In genomic region chrX:139832728-139833309, GRCh38 we compare ENCODE assay signal across 31 cellular contexts.
A peak's percentile ranks its signal among the peaks of the same experiment; 100 is the strongest.
DNase-seq lines count a peak whose midpoint lies in the region; ATAC-seq and TF ChIP-seq lines count a peak whose summit lies in the region.
"Had no signal": no experiment of that assay in that cellular context is flagged by ENCODE, and none has a peak within 500 bp of the region (broad histone marks: within the 10 kb centered on the region; RNA-seq: fewer than 3 reads in every experiment).

No MANE protein-coding gene starts in this region.

- CTCF ChIA-PET in A673 (lab: Charles Lee): no interaction called here

- H2BK12ac ChIP-seq in mesenchymal stem cell (ENCODE audit: low read length in 2 of 2): no peak overlapping the region

- H2BK15ac ChIP-seq in mesenchymal stem cell (ENCODE audit: low read depth, poor library complexity, severe bottlenecking): no peak overlapping the region

- no peak overlapping the region for H3K4ac ChIP-seq in mesenchymal stem cell (ENCODE audit: low read depth in 1 of 2, low read length in 2 of 2)

- H3K14ac ChIP-seq in mesenchymal stem cell (ENCODE audit: low read length in 2 of 2): no peak overlapping the region

- H3K27me3 Mint-ChIP-seq in HFFc6 (ENCODE audit: insufficient read depth): no peaks in the 10 kb centered on the region
- H3K27me3 Mint-ChIP-seq in mesothelial cell of epicardium (ENCODE audit: low read depth): no peaks in the 10 kb centered on the region
- H3K27me3 Mint-ChIP-seq: activated CD4-positive, alpha-beta memory T cell treated with anti-CD3 and anti-CD28 coated beads, Interleukin-2, amount 10 ng/mL, durations not matched to agents 7 days and 5 days; activated naive CD8-positive, alpha-beta T cell treated with anti-CD3 and anti-CD28 coated beads, Interleukin-2, amount 50 U/mL, for 24 hours; dendritic cell treated with granulocyte-macrophage colony-stimulating factor and Interleukin-4, amounts not matched to agents 40 ng/mL and 50 ng/mL, for 4 days had no signal

- POLR2A ChIA-PET in A673 (lab: Charles Lee; ENCODE audit: low non-redundant PET): no interaction called here

- BruUV-seq in A673 (replicated peaks; lab: Mats Ljungman, UMichigan): no TSS peak

- TF ChIP-seq CTCF in A673 (conservative IDR thresholded peaks at IDR 0.05; ENCODE audit: low read depth, low read length) (no peak), HFFc6 (IDR thresholded peaks at IDR 0.05) (no peak), mesothelial cell of epicardium (IDR thresholded peaks at IDR 0.05; ENCODE audit: unreplicated experiment) (no peak)

- H4K91ac ChIP-seq in mesenchymal stem cell (ENCODE audit: low read length): no peak overlapping the region

- H2BK5ac ChIP-seq in mesenchymal stem cell (ENCODE audit: low read depth, low read length, poor library complexity, severe bottlenecking): no peak overlapping the region

- H2BK120ac ChIP-seq in mesenchymal stem cell (ENCODE audit: low read depth, low read length): no peak overlapping the region

- ATAC-seq in SK-N-SH treated with all-trans-retinoic acid at 6 μM for 48 hours: no peak
- no peak for ATAC-seq in HG02759 (IDR thresholded peaks at IDR 0.05; ENCODE audit: unreplicated experiment)
- ATAC-seq: activated naive CD8-positive, alpha-beta T cell treated with anti-CD3 and anti-CD28 coated beads, Interleukin-2, amount 50 U/mL, for 24 hours; CD8-positive, alpha-beta T cell; gastrocnemius medialis; HCT116; lower lobe of right lung; natural killer cell treated with Interleukin-12 subunit alpha and Interleukin-12 subunit beta and Interleukin-15 and Interleukin-18, amount 100 ng/mL, for 72 hours; upper lobe of right lung had no signal

- no peak overlapping the region for H3K23ac ChIP-seq in mesenchymal stem cell (ENCODE audit: low read length in 2 of 2)

- H2AK5ac ChIP-seq in mesenchymal stem cell (ENCODE audit: low read length, severe bottlenecking): no peak overlapping the region

- no peak overlapping the region for H3K4me3 Mint-ChIP-seq in HFFc6
- H3K4me3 Mint-ChIP-seq in mesothelial cell of epicardium: no peak overlapping the region
- H3K4me3 Mint-ChIP-seq: activated CD4-positive, alpha-beta memory T cell treated with anti-CD3 and anti-CD28 coated beads, Interleukin-2, amount 10 ng/mL, durations not matched to agents 7 days and 5 days; activated naive CD8-positive, alpha-beta T cell treated with anti-CD3 and anti-CD28 coated beads, Interleukin-2, amount 50 U/mL, for 24 hours; CD8-positive, alpha-beta T cell; dendritic cell treated with granulocyte-macrophage colony-stimulating factor and Interleukin-4, amounts not matched to agents 40 ng/mL and 50 ng/mL, for 4 days; natural killer cell treated with Interleukin-12 subunit alpha and Interleukin-12 subunit beta and Interleukin-15 and Interleukin-18, amount 100 ng/mL, for 72 hours had no signal

- no peak overlapping the region for H4K8ac ChIP-seq in mesenchymal stem cell (ENCODE audit: low read length)

- intact Hi-C loops in A673 (cut with micrococcal nuclease; ENCODE audit: unreplicated experiment): loop anchor here (5.0 kb wide), 1 partner anchor 99 kb away; the partner anchor contains the start of gene ATP11C

- H3K36me3 Mint-ChIP-seq in HFFc6 (ENCODE audit: low read depth): no peaks in the 10 kb centered on the region
- H3K36me3 Mint-ChIP-seq in mesothelial cell of epicardium: no peaks in the 10 kb centered on the region
- H3K36me3 Mint-ChIP-seq: natural killer cell treated with Interleukin-12 subunit alpha and Interleukin-12 subunit beta and Interleukin-15 and Interleukin-18, amount 100 ng/mL, for 72 hours had no signal

- no peak for DNase-seq in A673 (ENCODE audit: low spot score)
- DNase-seq in HFFc6: no peak
- DNase-seq in mesothelial cell of epicardium (ENCODE audit: low spot score in 2 of 2, unreplicated experiment in 2 of 2): no peak
- DNase-seq in mesenchymal stem cell: no peak
- no peak for DNase-seq in dedifferentiated amniotic fluid mesenchymal stem cell (ENCODE audit: extremely low spot score)
- DNase-seq in C1 segment of cervical spinal cord (lab: John Stamatoyannopoulos, UW): no peak
- DNase-seq: 8988T; activated CD4-positive, alpha-beta memory T cell treated with anti-CD3 and anti-CD28 coated beads, Interleukin-2, amount 10 ng/mL, durations not matched to agents 7 days and 5 days; activated CD4-positive, alpha-beta T cell treated with anti-CD3 and anti-CD28 coated beads for 1 hour; activated CD8-positive, alpha-beta memory T cell treated with anti-CD3 and anti-CD28 coated beads, Interleukin-2, amount 50 U/mL, for 4 hours; activated naive CD4-positive, alpha-beta T cell; activated naive CD8-positive, alpha-beta T cell treated with anti-CD3 and anti-CD28 coated beads, Interleukin-2, amount 50 U/mL, for 24 hours; caudate nucleus; CD8-positive, alpha-beta T cell; lower lobe of right lung; NCI-H1105; NCI-H187; NCI-H2171; NCI-H510A treated with DMSO at 0.1 percent for 48 hours; stimulated activated naive CD4-positive, alpha-beta T cell treated with Interleukin-2 at 50 U/mL for 16 hours; T-helper 2 cell; upper lobe of right lung had no signal

- no peak overlapping the region for H3K4me2 ChIP-seq in mesenchymal stem cell (ENCODE audit: low read length, poor library complexity, severe bottlenecking)

- no peak overlapping the region for H3K9ac ChIP-seq in mesenchymal stem cell (ENCODE audit: low read length)
- H3K9ac ChIP-seq: parathyroid adenoma had no signal

- H3K4me1 ChIP-seq in A673 (ENCODE audit: insufficient read depth, low read length, poor library complexity, severe bottlenecking): peaks cover 74% of the 10 kb centered on the region
- no peaks in the 10 kb centered on the region for H3K4me1 ChIP-seq in mesenchymal stem cell (ENCODE audit: control insufficient read depth, insufficient read depth, low read depth, low read length)

- no peak overlapping the region for H3K18ac ChIP-seq in mesenchymal stem cell (ENCODE audit: low read depth in 1 of 2, low read length in 2 of 2)

- H3K27ac ChIP-seq in A673 (ENCODE audit: low read depth, low read length, poor library complexity, severe bottlenecking): peak overlapping the region; percentile 66
- H3K27ac ChIP-seq in mesenchymal stem cell (ENCODE audit: low read length, poor library complexity, severe bottlenecking): no peak overlapping the region
- H3K27ac ChIP-seq: gastrocnemius medialis, lower lobe of right lung, parathyroid adenoma, upper lobe of right lung had no signal

- H3K9me3 ChIP-seq in A673 (ENCODE audit: low read depth, low read length, poor library complexity, severe bottlenecking) (no peaks in the 10 kb centered on the region), mesenchymal stem cell (ENCODE audit: control insufficient read depth, low read length) (no peaks in the 10 kb centered on the region)
- H3K9me3 ChIP-seq: gastrocnemius medialis, lower lobe of right lung, MG63, mucosa of descending colon, upper lobe of right lung had no signal

- no CpG with 5 or more reads among the region's 3 CpGs for WGBS in mesenchymal stem cell

- H3K79me1 ChIP-seq in mesenchymal stem cell (replicated peaks; ENCODE audit: low read length, poor library complexity, severe bottlenecking): peaks cover 6% of the 10 kb centered on the region

- H3K9me3 Mint-ChIP-seq in HFFc6 (no peaks in the 10 kb centered on the region), mesothelial cell of epicardium (peaks cover 7% of the 10 kb centered on the region)
- H3K9me3 Mint-ChIP-seq: activated CD4-positive, alpha-beta memory T cell treated with anti-CD3 and anti-CD28 coated beads, Interleukin-2, amount 10 ng/mL, durations not matched to agents 7 days and 5 days; activated naive CD8-positive, alpha-beta T cell treated with anti-CD3 and anti-CD28 coated beads, Interleukin-2, amount 50 U/mL, for 24 hours; CD8-positive, alpha-beta T cell; dendritic cell treated with granulocyte-macrophage colony-stimulating factor and Interleukin-4, amounts not matched to agents 40 ng/mL and 50 ng/mL, for 4 days; natural killer cell treated with Interleukin-12 subunit alpha and Interleukin-12 subunit beta and Interleukin-15 and Interleukin-18, amount 100 ng/mL, for 72 hours had no signal

- no peaks in the 10 kb centered on the region for H3K36me3 ChIP-seq in A673 (ENCODE audit: insufficient read depth, low read length, poor library complexity, severe bottlenecking)
- H3K36me3 ChIP-seq in mesenchymal stem cell (ENCODE audit: control insufficient read depth in 1 of 2, insufficient read depth in 2 of 2, low read depth in 1 of 2, low read length in 2 of 2): no peaks in the 10 kb centered on the region
- H3K36me3 ChIP-seq: gastrocnemius medialis, lower lobe of right lung, MG63, upper lobe of right lung had no signal

- H3K27me3 ChIP-seq in A673 (replicated peaks; ENCODE audit: insufficient read depth, low read depth, low read length, poor library complexity) (no peaks in the 10 kb centered on the region), mesenchymal stem cell (ENCODE audit: control insufficient read depth in 1 of 2, insufficient read depth in 1 of 2, low read length in 2 of 2) (no peaks in the 10 kb centered on the region)
- H3K27me3 ChIP-seq: gastrocnemius medialis, MG63, upper lobe of right lung had no signal

- peak overlapping the region; percentile 11; the same call in 1 of the 2 replicates for H3K27ac Mint-ChIP-seq in HFFc6
- peak overlapping the region; percentile 61 for H3K27ac Mint-ChIP-seq in mesothelial cell of epicardium
- H3K27ac Mint-ChIP-seq: activated CD4-positive, alpha-beta memory T cell treated with anti-CD3 and anti-CD28 coated beads, Interleukin-2, amount 10 ng/mL, durations not matched to agents 7 days and 5 days; activated naive CD8-positive, alpha-beta T cell treated with anti-CD3 and anti-CD28 coated beads, Interleukin-2, amount 50 U/mL, for 24 hours; CD8-positive, alpha-beta T cell; dendritic cell treated with granulocyte-macrophage colony-stimulating factor and Interleukin-4, amounts not matched to agents 40 ng/mL and 50 ng/mL, for 4 days had no signal

- H2AFZ ChIP-seq in mesenchymal stem cell (ENCODE audit: low read depth, low read length): no peak overlapping the region
- H2AFZ ChIP-seq: parathyroid adenoma had no signal

- H3K4me3 ChIP-seq in A673 (ENCODE audit: low read depth, low read length, poor library complexity, severe bottlenecking): no peak overlapping the region
- no peak overlapping the region for H3K4me3 ChIP-seq in mesenchymal stem cell (ENCODE audit: insufficient read depth in 1 of 2, low read depth in 1 of 2, low read length in 2 of 2)
- H3K4me3 ChIP-seq: gastrocnemius medialis, lower lobe of right lung, MG63, mucosa of descending colon, upper lobe of right lung had no signal

- H3K4me1 Mint-ChIP-seq in HFFc6 (ENCODE audit: low read depth): peaks cover 45% of the 10 kb centered on the region
- peaks cover 52% of the 10 kb centered on the region for H3K4me1 Mint-ChIP-seq in mesothelial cell of epicardium

TF ChIP-seq in SK-N-SH treated with all-trans-retinoic acid at 6 μM for 48 hours, 23 proteins besides CTCF, POLR2A, EP300 and RAD21:
- TF ChIP-seq ISL1 (CRISPR knock-in tag; IDR thresholded peaks at IDR 0.05) (peak; percentile 66), ARNTL (CRISPR knock-in tag; IDR thresholded peaks at IDR 0.05; ENCODE audit: borderline replicate concordance, low read depth) (no peak), GLIS3 (CRISPR knock-in tag; IDR thresholded peaks at IDR 0.05) (no peak), RARB (CRISPR knock-in tag; IDR thresholded peaks at IDR 0.05) (no peak)
